In genomic region chr15:28897861-28898608, GRCh38 we compare ENCODE assay signal across 22 cellular contexts. TPM values are rescaled to one million over a fixed set of nuclear protein-coding genes. Genes with fewer than 3 reads are reported as not detected.
DNase-seq lines count a peak whose midpoint lies in the region; ATAC-seq, FAIRE-seq and TF ChIP-seq lines count a peak whose summit lies in the region.
"Had no signal": no experiment of that assay in that cellular context is flagged by ENCODE, and none has a peak within 500 bp of the region (broad histone marks: within the 10 kb centered on the region; RNA-seq: fewer than 3 reads in every experiment).

No MANE protein-coding gene starts in this region.

- TF ChIP-seq CTCF in activated CD8-positive, alpha-beta T cell treated with anti-CD3 and anti-CD28 coated beads for 36 hours (IDR thresholded peaks at IDR 0.05): no peak
- no peak for TF ChIP-seq CTCF in endothelial cell (IDR thresholded peaks at IDR 0.05; ENCODE audit: unreplicated experiment)

- no peaks in the 10 kb centered on the region for H3K27me3 Mint-ChIP-seq in activated CD8-positive, alpha-beta T cell treated with anti-CD3 and anti-CD28 coated beads for 36 hours
- H3K27me3 Mint-ChIP-seq in activated CD8-positive, alpha-beta T cell treated with anti-CD3 and anti-CD28 coated beads, Interleukin-2, amount 10 ng/mL, durations not matched to agents 7 days and 5 days (ENCODE audit: low read depth): no peaks in the 10 kb centered on the region
- no peaks in the 10 kb centered on the region for H3K27me3 Mint-ChIP-seq in activated naive CD8-positive, alpha-beta T cell treated with anti-CD3 and anti-CD28 coated beads for 36 hours
- peaks cover 8% of the 10 kb centered on the region for H3K27me3 Mint-ChIP-seq in endothelial cell (ENCODE audit: unreplicated experiment)
- no peaks in the 10 kb centered on the region for H3K27me3 Mint-ChIP-seq in stimulated activated naive CD8-positive, alpha-beta T cell treated with anti-CD3 and anti-CD28 coated beads, Interleukin-15, Interleukin-2, amounts not matched to agents 100 ng/mL and 50 ng/mL, for 24 hours

- H3K4me3 Mint-ChIP-seq in activated CD8-positive, alpha-beta T cell treated with anti-CD3 and anti-CD28 coated beads for 36 hours: no peak overlapping the region
- H3K4me3 Mint-ChIP-seq in activated CD8-positive, alpha-beta T cell treated with anti-CD3 and anti-CD28 coated beads, Interleukin-2, amount 10 ng/mL, durations not matched to agents 7 days and 5 days: no peak overlapping the region
- no peak overlapping the region for H3K4me3 Mint-ChIP-seq in activated naive CD8-positive, alpha-beta T cell treated with anti-CD3 and anti-CD28 coated beads for 36 hours
- H3K4me3 Mint-ChIP-seq in endothelial cell (ENCODE audit: unreplicated experiment): peak overlapping the region; percentile 16
- no peak overlapping the region for H3K4me3 Mint-ChIP-seq in stimulated activated naive CD8-positive, alpha-beta T cell treated with anti-CD3 and anti-CD28 coated beads, Interleukin-15, Interleukin-2, amounts not matched to agents 100 ng/mL and 50 ng/mL, for 24 hours
- H3K4me3 Mint-ChIP-seq: CD8-positive, alpha-beta memory T cell; HFFc6 had no signal

- POLR2A ChIA-PET in activated CD8-positive, alpha-beta T cell treated with anti-CD3 and anti-CD28 coated beads for 36 hours (lab: Charles Lee): interaction anchor here (0.7 to 1.2 kb wide), 3 partner anchors 12 to 495 kb away, joined by 3 read pairs; no protein-coding TSS in a partner anchor
- POLR2A ChIA-PET in activated CD8-positive, alpha-beta T cell treated with anti-CD3 and anti-CD28 coated beads, Interleukin-2, amount 10 ng/mL, durations not matched to agents 7 days and 5 days (lab: Charles Lee): no interaction called here

- peak overlapping the region; percentile 18 for H3K27ac Mint-ChIP-seq in activated CD8-positive, alpha-beta T cell treated with anti-CD3 and anti-CD28 coated beads for 36 hours
- no peak overlapping the region for H3K27ac Mint-ChIP-seq in activated CD8-positive, alpha-beta T cell treated with anti-CD3 and anti-CD28 coated beads, Interleukin-2, amount 10 ng/mL, durations not matched to agents 7 days and 5 days
- peak overlapping the region; percentile 2 for H3K27ac Mint-ChIP-seq in activated naive CD8-positive, alpha-beta T cell treated with anti-CD3 and anti-CD28 coated beads for 36 hours
- no peak overlapping the region for H3K27ac Mint-ChIP-seq in endothelial cell (ENCODE audit: unreplicated experiment)
- peak overlapping the region; percentile 81 for H3K27ac Mint-ChIP-seq in stimulated activated naive CD8-positive, alpha-beta T cell treated with anti-CD3 and anti-CD28 coated beads, Interleukin-15, Interleukin-2, amounts not matched to agents 100 ng/mL and 50 ng/mL, for 24 hours

- CTCF ChIA-PET in activated CD8-positive, alpha-beta T cell treated with anti-CD3 and anti-CD28 coated beads for 36 hours (lab: Charles Lee): interaction anchor here (0.7 to 2.3 kb wide), 2 partner anchors 13 to 24 kb away, joined by 4 to 6 read pairs; no protein-coding TSS in a partner anchor
- CTCF ChIA-PET in activated CD8-positive, alpha-beta T cell treated with anti-CD3 and anti-CD28 coated beads, Interleukin-2, amount 10 ng/mL, durations not matched to agents 7 days and 5 days (lab: Charles Lee): no interaction called here

- H3K36me3 Mint-ChIP-seq in activated CD8-positive, alpha-beta T cell treated with anti-CD3 and anti-CD28 coated beads for 36 hours (ENCODE audit: low read depth): peaks cover 3% of the 10 kb centered on the region
- no peaks in the 10 kb centered on the region for H3K36me3 Mint-ChIP-seq in activated CD8-positive, alpha-beta T cell treated with anti-CD3 and anti-CD28 coated beads, Interleukin-2, amount 10 ng/mL, durations not matched to agents 7 days and 5 days (ENCODE audit: low read depth)
- H3K36me3 Mint-ChIP-seq in activated naive CD8-positive, alpha-beta T cell treated with anti-CD3 and anti-CD28 coated beads for 36 hours: peaks cover 12% of the 10 kb centered on the region
- H3K36me3 Mint-ChIP-seq in endothelial cell (ENCODE audit: low read depth, unreplicated experiment): no peaks in the 10 kb centered on the region
- H3K36me3 Mint-ChIP-seq in stimulated activated naive CD8-positive, alpha-beta T cell treated with anti-CD3 and anti-CD28 coated beads, Interleukin-15, Interleukin-2, amounts not matched to agents 100 ng/mL and 50 ng/mL, for 24 hours (ENCODE audit: low read depth): peaks cover 8% of the 10 kb centered on the region

- no peak for FAIRE-seq in GM19239 (lab: Jason Lieb, UNC)

- H3K9me3 Mint-ChIP-seq in activated CD8-positive, alpha-beta T cell treated with anti-CD3 and anti-CD28 coated beads for 36 hours: no peaks in the 10 kb centered on the region
- H3K9me3 Mint-ChIP-seq in activated CD8-positive, alpha-beta T cell treated with anti-CD3 and anti-CD28 coated beads, Interleukin-2, amount 10 ng/mL, durations not matched to agents 7 days and 5 days (ENCODE audit: insufficient read depth): no peaks in the 10 kb centered on the region
- H3K9me3 Mint-ChIP-seq in activated naive CD8-positive, alpha-beta T cell treated with anti-CD3 and anti-CD28 coated beads for 36 hours: no peaks in the 10 kb centered on the region
- no peaks in the 10 kb centered on the region for H3K9me3 Mint-ChIP-seq in endothelial cell (ENCODE audit: unreplicated experiment)
- H3K9me3 Mint-ChIP-seq in stimulated activated naive CD8-positive, alpha-beta T cell treated with anti-CD3 and anti-CD28 coated beads, Interleukin-15, Interleukin-2, amounts not matched to agents 100 ng/mL and 50 ng/mL, for 24 hours: no peaks in the 10 kb centered on the region
- H3K9me3 Mint-ChIP-seq: CD8-positive, alpha-beta memory T cell had no signal

- ATAC-seq in activated CD8-positive, alpha-beta T cell treated with anti-CD3 and anti-CD28 coated beads for 36 hours: no peak
- no peak for ATAC-seq in activated CD8-positive, alpha-beta T cell treated with anti-CD3 and anti-CD28 coated beads, Interleukin-2, amount 10 ng/mL, durations not matched to agents 7 days and 5 days
- ATAC-seq in GM19351 (IDR thresholded peaks at IDR 0.05; ENCODE audit: unreplicated experiment): no peak

- no peak for DNase-seq in activated CD8-positive, alpha-beta T cell treated with anti-CD3 and anti-CD28 coated beads for 36 hours
- no peak for DNase-seq in activated CD8-positive, alpha-beta T cell treated with anti-CD3 and anti-CD28 coated beads, Interleukin-2, amount 10 ng/mL, durations not matched to agents 7 days and 5 days
- DNase-seq in activated naive CD8-positive, alpha-beta T cell treated with anti-CD3 and anti-CD28 coated beads for 36 hours: no peak
- DNase-seq in endothelial cell (ENCODE audit: low spot score) (no peak), GM19239 (ENCODE audit: insufficient read length, low spot score) (no peak), DMS114 treated with DMSO at 0.1 percent for 48 hours (lab: John Stamatoyannopoulos, UW; ENCODE audit: unreplicated experiment) (no peak)
- DNase-seq: 8988T; CD8-positive, alpha-beta memory T cell; DMS79; H7; HFFc6; NCI-H1436; NCI-H2029; NCI-H345; NCI-H524 treated with DMSO at 0.1 percent for 48 hours; PC-3; RPMI8226; SHP77 treated with DMSO at 0.1 percent for 48 hours had no signal

- H3K4me1 Mint-ChIP-seq in activated CD8-positive, alpha-beta T cell treated with anti-CD3 and anti-CD28 coated beads for 36 hours (ENCODE audit: low read depth): peaks cover 79% of the 10 kb centered on the region
- H3K4me1 Mint-ChIP-seq in activated CD8-positive, alpha-beta T cell treated with anti-CD3 and anti-CD28 coated beads, Interleukin-2, amount 10 ng/mL, durations not matched to agents 7 days and 5 days (ENCODE audit: low read depth): peaks cover 15% of the 10 kb centered on the region
- peaks cover 72% of the 10 kb centered on the region for H3K4me1 Mint-ChIP-seq in activated naive CD8-positive, alpha-beta T cell treated with anti-CD3 and anti-CD28 coated beads for 36 hours
- H3K4me1 Mint-ChIP-seq in endothelial cell (ENCODE audit: unreplicated experiment): peaks cover 21% of the 10 kb centered on the region
- peaks cover 84% of the 10 kb centered on the region for H3K4me1 Mint-ChIP-seq in stimulated activated naive CD8-positive, alpha-beta T cell treated with anti-CD3 and anti-CD28 coated beads, Interleukin-15, Interleukin-2, amounts not matched to agents 100 ng/mL and 50 ng/mL, for 24 hours (ENCODE audit: low read depth)

- intact Hi-C loops in activated CD8-positive, alpha-beta T cell treated with anti-CD3 and anti-CD28 coated beads for 36 hours (cut with micrococcal nuclease): no loop called here

RNA-seq across cellular contexts. Expression of gene APBA2, which starts 12.3 kb away (rescaled TPM):
- 10 to 100 TPM; 30.8 to 32.0 TPM for total RNA-seq in activated CD8-positive, alpha-beta T cell treated with anti-CD3 and anti-CD28 coated beads for 36 hours
- 10 to 100 TPM; 29.5 TPM for total RNA-seq in activated CD8-positive, alpha-beta T cell treated with anti-CD3 and anti-CD28 coated beads, Interleukin-2, amount 10 ng/mL, durations not matched to agents 7 days and 5 days
- total RNA-seq in activated naive CD8-positive, alpha-beta T cell treated with anti-CD3 and anti-CD28 coated beads for 36 hours: 10 to 100 TPM; 29.2 to 34.1 TPM
- total RNA-seq in endothelial cell (ENCODE audit: unreplicated experiment): 33.1 TPM
- total RNA-seq: HT-29, MCF 10A had no signal

RNA-seq across cellular contexts. Expression of gene GOLGA6L7, which starts 49.6 kb away (rescaled TPM):
- total RNA-seq in activated CD8-positive, alpha-beta T cell treated with anti-CD3 and anti-CD28 coated beads for 36 hours: not detected
- total RNA-seq in activated CD8-positive, alpha-beta T cell treated with anti-CD3 and anti-CD28 coated beads, Interleukin-2, amount 10 ng/mL, durations not matched to agents 7 days and 5 days: not detected
- not detected for total RNA-seq in activated naive CD8-positive, alpha-beta T cell treated with anti-CD3 and anti-CD28 coated beads for 36 hours
- not detected for total RNA-seq in endothelial cell (ENCODE audit: unreplicated experiment)
- total RNA-seq: CD8-positive, alpha-beta memory T cell; H7; HFFc6; HT-29; MCF 10A; PC-3 had no signal

Comparison
In these comparisons a context has a peak if more than half of its experiments do, and no peak if none do; other contexts are left out.
1. H3K27ac Mint-ChIP-seq: peak in activated CD8-positive, alpha-beta T cell treated with anti-CD3 and anti-CD28 coated beads for 36 hours (single experiment), activated naive CD8-positive, alpha-beta T cell treated with anti-CD3 and anti-CD28 coated beads for 36 hours (single experiment) and stimulated activated naive CD8-positive, alpha-beta T cell treated with anti-CD3 and anti-CD28 coated beads, Interleukin-15, Interleukin-2, amounts not matched to agents 100 ng/mL and 50 ng/mL, for 24 hours (single experiment); none in activated CD8-positive, alpha-beta T cell treated with anti-CD3 and anti-CD28 coated beads, Interleukin-2, amount 10 ng/mL, durations not matched to agents 7 days and 5 days (single experiment) and endothelial cell (single experiment).